Comparison of ENCODE assay signal across 8 cellular contexts in the genomic region with DNA sequence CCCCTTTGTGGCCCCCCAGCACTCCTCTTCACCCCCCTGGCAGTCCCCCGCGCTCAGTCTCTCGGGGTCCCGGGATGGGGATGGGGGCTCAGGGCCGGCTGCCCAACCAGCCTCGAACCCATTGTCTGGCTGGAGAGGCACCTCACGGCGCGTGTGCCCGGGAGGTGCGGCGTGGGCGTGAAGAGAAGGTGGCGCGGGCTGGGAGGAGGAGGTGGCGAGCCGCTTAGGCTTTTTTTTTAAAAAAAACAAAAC. TPM values are rescaled to one million over a fixed set of nuclear protein-coding genes. Genes with fewer than 3 reads are reported as not detected.
DNase-seq lines count a peak whose midpoint lies in the region; ATAC-seq and TF ChIP-seq lines count a peak whose summit lies in the region.

No MANE protein-coding gene starts in this region.

- no peaks in the 10 kb centered on the region for H3K27me3 ChIP-seq in tibial artery

- WGBS in lower leg skin, 2 donors, result 0% methylated on average over 7 to 15 of the region's 17 CpGs

- TF ChIP-seq CTCF in cardiac fibroblast (IDR thresholded peaks at IDR 0.05; ENCODE audit: low read depth, low read length), result no peak
- TF ChIP-seq CTCF in lower leg skin (IDR thresholded peaks at IDR 0.05), result no peak
- no peak for TF ChIP-seq CTCF in tibial artery (IDR thresholded peaks at IDR 0.05)

- peak overlapping the region; percentile 89 to 93 for H3K27ac ChIP-seq in tibial artery

- no peak for TF ChIP-seq POLR2A in lower leg skin (IDR thresholded peaks at IDR 0.05)

- H3K4me3 ChIP-seq in cardiac fibroblast (replicated peaks in 1 of 2; ENCODE audit: low read depth in 2 of 2, low read length in 2 of 2) (peak overlapping the region; percentile 90 to 99), lower leg skin (ENCODE audit: low read depth, poor library complexity, severe bottlenecking) (peak overlapping the region; percentile 90), tibial artery (peak overlapping the region; percentile 96 to 98)

- intact Hi-C loops in lower leg skin (cut with DNase I; ENCODE audit: low total_unique reads) (no loop called here), tibial artery (cut with DNase I; ENCODE audit: low total_unique reads) (loop anchor here (5.0 to 10.0 kb wide), 4 partner anchors 62 to 289 kb away; no protein-coding TSS in a partner anchor)

- DNase-seq in activated CD4-positive, alpha-beta T cell treated with anti-CD3 and anti-CD28 coated beads for 48 hours, result peak; percentile 28
- no peak for DNase-seq in activated CD4-positive, alpha-beta T cell treated with anti-CD3 and anti-CD28 coated beads for 1 hour
- DNase-seq in cardiac fibroblast (ENCODE audit: low read depth in 2 of 2) (no peak), lower leg skin (ENCODE audit: low spot score in 2 of 2) (peak in 1 of 2 donors; percentile 85), tibial artery (peak; percentile 24 to 68), NCI-H1930 (lab: John Stamatoyannopoulos, UW) (no peak)
- DNase-seq in natural killer cell treated with Interleukin-12 subunit alpha and Interleukin-12 subunit beta and Interleukin-15 and Interleukin-18, amount 100 ng/mL, for 72 hours (ENCODE audit: low spot score), result no peak

- no peak for ATAC-seq in natural killer cell treated with Interleukin-12 subunit alpha and Interleukin-12 subunit beta and Interleukin-15 and Interleukin-18, amount 100 ng/mL, for 72 hours

- H3K4me3 Mint-ChIP-seq in IgD-negative memory B cell, result peak overlapping the region; percentile 75 to 92 (median 80)
- H3K4me3 Mint-ChIP-seq in natural killer cell treated with Interleukin-12 subunit alpha and Interleukin-12 subunit beta and Interleukin-15 and Interleukin-18, amount 100 ng/mL, for 72 hours, result no peak overlapping the region

- peaks cover 13 to 15% (median 13%) of the 10 kb centered on the region in 3 donors for H3K4me1 Mint-ChIP-seq in IgD-negative memory B cell
- H3K4me1 Mint-ChIP-seq in natural killer cell treated with Interleukin-12 subunit alpha and Interleukin-12 subunit beta and Interleukin-15 and Interleukin-18, amount 100 ng/mL, for 72 hours (ENCODE audit: low read depth in 2 of 2), result peaks cover 12 to 17% of the 10 kb centered on the region in 2 donors

- H3K9me3 ChIP-seq in tibial artery, result no peaks in the 10 kb centered on the region

- no peak overlapping the region for H3K27ac Mint-ChIP-seq in IgD-negative memory B cell
- no peak overlapping the region for H3K27ac Mint-ChIP-seq in natural killer cell treated with Interleukin-12 subunit alpha and Interleukin-12 subunit beta and Interleukin-15 and Interleukin-18, amount 100 ng/mL, for 72 hours

- H3K4me1 ChIP-seq in tibial artery, result peaks cover 0 to 40% (median 9%) of the 10 kb centered on the region in 4 donors

- H3K9me3 Mint-ChIP-seq in IgD-negative memory B cell, result no peaks in the 10 kb centered on the region
- no peaks in the 10 kb centered on the region for H3K9me3 Mint-ChIP-seq in natural killer cell treated with Interleukin-12 subunit alpha and Interleukin-12 subunit beta and Interleukin-15 and Interleukin-18, amount 100 ng/mL, for 72 hours

- no peaks in the 10 kb centered on the region for H3K36me3 ChIP-seq in tibial artery

- peaks cover 7% of the 10 kb centered on the region for H3K27me3 Mint-ChIP-seq in IgD-negative memory B cell
- H3K27me3 Mint-ChIP-seq in natural killer cell treated with Interleukin-12 subunit alpha and Interleukin-12 subunit beta and Interleukin-15 and Interleukin-18, amount 100 ng/mL, for 72 hours, result peaks cover 35 to 48% of the 10 kb centered on the region in 2 donors

- no peaks in the 10 kb centered on the region for H3K36me3 Mint-ChIP-seq in IgD-negative memory B cell
- no peaks in the 10 kb centered on the region for H3K36me3 Mint-ChIP-seq in natural killer cell treated with Interleukin-12 subunit alpha and Interleukin-12 subunit beta and Interleukin-15 and Interleukin-18, amount 100 ng/mL, for 72 hours

RNA-seq across cellular contexts. Expression of gene FMNL2, which starts 0.8 kb away (rescaled TPM):
- polyA plus RNA-seq in IgD-negative memory B cell, result 0.24 TPM
- total RNA-seq in lower leg skin, result 10 to 100 TPM in 3 of 4 donors, 1 to 10 TPM in 1; 9.6 to 18.3 (median 12.9) TPM
- total RNA-seq in natural killer cell treated with Interleukin-12 subunit alpha and Interleukin-12 subunit beta and Interleukin-15 and Interleukin-18, amount 100 ng/mL, for 72 hours, result under 1 TPM; 0.48 to 0.70 TPM

Comparison
In these comparisons a context has a peak if more than half of its experiments do, and no peak if none do; other contexts are left out.
1. DNase-seq: peak in activated CD4-positive, alpha-beta T cell treated with anti-CD3 and anti-CD28 coated beads for 48 hours (single experiment) and tibial artery (2 of 2); none in activated CD4-positive, alpha-beta T cell treated with anti-CD3 and anti-CD28 coated beads for 1 hour (single experiment), cardiac fibroblast (0 of 2), natural killer cell treated with Interleukin-12 subunit alpha and Interleukin-12 subunit beta and Interleukin-15 and Interleukin-18, amount 100 ng/mL, for 72 hours (single experiment) and NCI-H1930 (0 of 2).
2. RNA of gene FMNL2, which starts 0.8 kb away (total RNA-seq): 9.6 to 18.3 TPM in lower leg skin; 0.48 to 0.70 TPM in natural killer cell treated with Interleukin-12 subunit alpha and Interleukin-12 subunit beta and Interleukin-15 and Interleukin-18, amount 100 ng/mL, for 72 hours; every median in the first group is over 4 times any median in the second.
3. Peak in every context shown above with its lines, with median percentiles within 50 percentile points of each other: H3K4me3 ChIP-seq.